Comparison of ENCODE assay signal across 9 cellular contexts in genomic region chr4:147831452-147832192, GRCh38.
DNase-seq lines count a peak whose midpoint lies in the region; ATAC-seq and TF ChIP-seq lines count a peak whose summit lies in the region.
"Had no signal": no experiment of that assay in that cellular context is flagged by ENCODE, and none has a peak within 500 bp of the region (broad histone marks: within the 10 kb centered on the region; RNA-seq: fewer than 3 reads in every experiment).

No MANE protein-coding gene starts in this region.

- no peak for TF ChIP-seq POLR2A in esophagus muscularis mucosa (IDR thresholded peaks at IDR 0.05; ENCODE audit: low read depth)

- DNase-seq in AML-193 (lab: John Stamatoyannopoulos, UW) (peak; percentile 54 to 68), NOMO-1 treated with DMSO at 0.1 percent for 48 hours (lab: John Stamatoyannopoulos, UW; ENCODE audit: unreplicated experiment) (peak; percentile 77), esophagus muscularis mucosa (ENCODE audit: extremely low spot score) (no peak)
- DNase-seq in CD4-positive, alpha-beta memory T cell, result no peak
- DNase-seq: NCI-H1092 had no signal

- no peak overlapping the region for H3K27ac Mint-ChIP-seq in CD4-positive, alpha-beta memory T cell

- POLR2A ChIA-PET in CD4-positive, alpha-beta memory T cell (lab: Charles Lee; ENCODE audit: partially characterized antibody), result no interaction called here

- peaks cover 0 to 2% (median 0%) of the 10 kb centered on the region in 8 donors for H3K9me3 Mint-ChIP-seq in CD4-positive, alpha-beta memory T cell

- TF ChIP-seq CTCF in esophagus muscularis mucosa (IDR thresholded peaks at IDR 0.05), result no peak
- TF ChIP-seq CTCF in neutrophil (IDR thresholded peaks at IDR 0.05), result no peak

- no peaks in the 10 kb centered on the region for H3K27me3 Mint-ChIP-seq in CD4-positive, alpha-beta memory T cell

- no peak for TF ChIP-seq EP300 in esophagus muscularis mucosa (IDR thresholded peaks at IDR 0.05)

- intact Hi-C loops in esophagus muscularis mucosa (cut with DNase I), result no loop called here
- intact Hi-C loops in CD4-positive, alpha-beta memory T cell (cut with micrococcal nuclease), result no loop called here

- peak overlapping the region; percentile 87 to 93 (median 88) for H3K27ac ChIP-seq in esophagus muscularis mucosa (replicated peaks in 1 of 4)
- H3K27ac ChIP-seq in neutrophil, result peak overlapping the region; percentile 37
- H3K27ac ChIP-seq in CD4-positive, alpha-beta memory T cell (ENCODE audit: low read depth, low read length), result no peak overlapping the region

- peaks cover 71 to 98% (median 93%) of the 10 kb centered on the region in 4 donors for H3K4me1 ChIP-seq in esophagus muscularis mucosa
- peaks cover 27 to 46% of the 10 kb centered on the region in 2 experiments for H3K4me1 ChIP-seq in neutrophil (ENCODE audit: control insufficient read depth in 1 of 2, insufficient read depth in 1 of 2, low read depth in 1 of 2, low read length in 1 of 2)
- H3K4me1 ChIP-seq in CD4-positive, alpha-beta memory T cell (ENCODE audit: insufficient read depth, low read length), result no peaks in the 10 kb centered on the region

- no peak overlapping the region for H3K4me3 Mint-ChIP-seq in CD4-positive, alpha-beta memory T cell

- H3K36me3 Mint-ChIP-seq in CD4-positive, alpha-beta memory T cell, result peaks cover 4 to 18% of the 10 kb centered on the region in 2 donors

- no peak for ATAC-seq in HG02852 (IDR thresholded peaks at IDR 0.05; ENCODE audit: unreplicated experiment)
- ATAC-seq in HG02642 (IDR thresholded peaks at IDR 0.05; ENCODE audit: poor library complexity, unreplicated experiment), result no peak
- ATAC-seq in HG03135 (IDR thresholded peaks at IDR 0.05; ENCODE audit: unreplicated experiment), result no peak

- CTCF ChIA-PET in CD4-positive, alpha-beta memory T cell (lab: Charles Lee; ENCODE audit: partially characterized antibody), result interaction anchor here (1.1 to 1.2 kb wide), 2 partner anchors 35 to 36 kb away, joined by 3 to 5 read pairs; no protein-coding TSS in a partner anchor

- no peak overlapping the region for H3K4me3 ChIP-seq in esophagus muscularis mucosa
- H3K4me3 ChIP-seq in neutrophil (ENCODE audit: low read depth in 1 of 2, low read length in 1 of 2), result no peak overlapping the region
- no peak overlapping the region for H3K4me3 ChIP-seq in CD4-positive, alpha-beta memory T cell (ENCODE audit: low read length in 2 of 2)

- H3K9me3 ChIP-seq in esophagus muscularis mucosa (no peaks in the 10 kb centered on the region), neutrophil (no peaks in the 10 kb centered on the region)
- no peaks in the 10 kb centered on the region for H3K9me3 ChIP-seq in CD4-positive, alpha-beta memory T cell (ENCODE audit: control insufficient read depth in 1 of 2, low read length in 2 of 2)

- no peaks in the 10 kb centered on the region for H3K27me3 ChIP-seq in esophagus muscularis mucosa
- H3K27me3 ChIP-seq in neutrophil, result no peaks in the 10 kb centered on the region
- no peaks in the 10 kb centered on the region for H3K27me3 ChIP-seq in CD4-positive, alpha-beta memory T cell (ENCODE audit: insufficient read depth, low read length)

- H3K36me3 ChIP-seq in esophagus muscularis mucosa (peaks cover 0 to 7% (median 0%) of the 10 kb centered on the region in 4 donors), neutrophil (no peaks in the 10 kb centered on the region)
- no peaks in the 10 kb centered on the region for H3K36me3 ChIP-seq in CD4-positive, alpha-beta memory T cell (ENCODE audit: insufficient read depth, low read length)

- WGBS in esophagus muscularis mucosa, result 33% methylated on average over 6 of the region's 6 CpGs

- H3K4me1 Mint-ChIP-seq in CD4-positive, alpha-beta memory T cell, result peaks cover 0 to 5% (median 3%) of the 10 kb centered on the region in 4 donors

Comparison
In these comparisons a context has a peak if more than half of its experiments do, and no peak if none do; other contexts are left out.
1. DNase-seq: peak in AML-193 (2 of 2) and NOMO-1 treated with DMSO at 0.1 percent for 48 hours (single experiment); none in esophagus muscularis mucosa (single experiment) and CD4-positive, alpha-beta memory T cell (0 of 5).